ENCODE assay signal across 11 cellular contexts in genomic region chr7:44630791-44631457, GRCh38. TPM values are rescaled to one million over a fixed set of nuclear protein-coding genes. Genes with fewer than 3 reads are reported as not detected.
DNase-seq lines count a peak whose midpoint lies in the region; ATAC-seq, FAIRE-seq and TF ChIP-seq lines count a peak whose summit lies in the region.
"Had no signal": no experiment of that assay in that cellular context is flagged by ENCODE, and none has a peak within 500 bp of the region (broad histone marks: within the 10 kb centered on the region; RNA-seq: fewer than 3 reads in every experiment).

No MANE protein-coding gene starts in this region.

- H3K23me2 ChIP-seq in H9 (ENCODE audit: insufficient read length, low read depth, low read length, poor library complexity, severe bottlenecking): no peaks in the 10 kb centered on the region
- H3K23me2 ChIP-seq in H1 (ENCODE audit: low read depth, low read length): no peaks in the 10 kb centered on the region; the same call in 1 of the 2 replicates

- peak overlapping the region in 1 of 3 experiments; percentile 34; a peak in 2 of 7 replicates for H3K27ac Mint-ChIP-seq in H9

- no peak overlapping the region for H3K4me3 ChIP-seq in H1 (ENCODE audit: extremely low read depth in 1 of 4, insufficient read depth in 2 of 4, low read depth in 3 of 4, low read length in 4 of 4)
- no peak overlapping the region for H3K4me3 ChIP-seq in skeletal muscle tissue (ENCODE audit: low read length in 3 of 3)
- H3K4me3 ChIP-seq: GM23248 had no signal

- TF ChIP-seq CTCF in H9 (conservative IDR thresholded peaks at IDR 0.05) (no peak), H1 (IDR thresholded peaks at IDR 0.05; ENCODE audit: control extremely low read depth in 1 of 3, insufficient read depth in 1 of 3, low read depth in 1 of 3, low read length in 3 of 3) (no peak)

- H2BK120ac ChIP-seq in H9 (ENCODE audit: low read depth, low read length, poor library complexity, severe bottlenecking): no peak overlapping the region
- no peak overlapping the region for H2BK120ac ChIP-seq in H1 (replicated peaks; ENCODE audit: low read depth, low read length)

- DNase-seq in H9: no peak
- DNase-seq in RPMI8226: peak; percentile 42
- no peak for DNase-seq in H1 (ENCODE audit: low read depth in 1 of 2, low spot score in 2 of 2)
- DNase-seq in H54 (ENCODE audit: insufficient read length, low spot score): no peak
- DNase-seq: GM23248, NCI-H446, SK-N-SH had no signal

- H3K79me1 ChIP-seq in H9 (ENCODE audit: insufficient read depth, low read depth, low read length, poor library complexity, severe bottlenecking): no peaks in the 10 kb centered on the region
- H3K79me1 ChIP-seq in H1 (ENCODE audit: low read depth, low read length): peaks cover 12% of the 10 kb centered on the region

- H2BK20ac ChIP-seq in H9 (ENCODE audit: low read depth, low read length, poor library complexity, severe bottlenecking): no peak overlapping the region
- H2BK20ac ChIP-seq in H1 (ENCODE audit: low read length): no peak overlapping the region

- H2BK5ac ChIP-seq in H9 (ENCODE audit: insufficient read length, low read length): no peak overlapping the region
- no peak overlapping the region for H2BK5ac ChIP-seq in H1 (ENCODE audit: low read depth, low read length)

- H3K27me3 Mint-ChIP-seq in H9 (ENCODE audit: low read depth): no peaks in the 10 kb centered on the region

- no peaks in the 10 kb centered on the region for H3K9me3 ChIP-seq in H9 (ENCODE audit: control insufficient read depth, low read depth, low read length)
- no peaks in the 10 kb centered on the region for H3K9me3 ChIP-seq in H1 (ENCODE audit: insufficient read depth in 2 of 2, low read depth in 1 of 2, low read length in 1 of 2)
- H3K9me3 ChIP-seq in skeletal muscle tissue (ENCODE audit: control insufficient read depth in 3 of 3, low read length in 3 of 3): no peaks in the 10 kb centered on the region
- H3K9me3 ChIP-seq: SK-N-SH had no signal

- no peak for TF ChIP-seq EP300 in H1 (IDR thresholded peaks at IDR 0.05; ENCODE audit: borderline replicate concordance in 1 of 2, low read depth in 2 of 2, low read length in 2 of 2)

- H3K4me2 ChIP-seq in H9 (ENCODE audit: insufficient read depth, insufficient read length, low read length): no peak overlapping the region
- peak overlapping the region; percentile 4 to 52; a peak in 2 of 4 replicates for H3K4me2 ChIP-seq in H1 (ENCODE audit: insufficient read depth in 1 of 2, low read depth in 2 of 2, low read length in 2 of 2)
- H3K4me2 ChIP-seq: SK-N-SH had no signal

- H3K4ac ChIP-seq in H9 (ENCODE audit: low read depth, low read length) (no peak overlapping the region), H1 (replicated peaks; ENCODE audit: insufficient read length, low read depth, low read length) (no peak overlapping the region)

- no peak overlapping the region for H2BK12ac ChIP-seq in H9 (ENCODE audit: insufficient read length, low read depth, low read length)
- H2BK12ac ChIP-seq in H1 (ENCODE audit: low read depth, low read length): no peak overlapping the region

- H4K20me1 ChIP-seq in H9 (ENCODE audit: control insufficient read depth, insufficient read depth, insufficient read length): no peaks in the 10 kb centered on the region
- H4K20me1 ChIP-seq in H1 (replicated peaks in 1 of 2; ENCODE audit: control insufficient read depth in 1 of 2, insufficient read depth in 2 of 2, low read length in 2 of 2): peaks cover 3 to 9% of the 10 kb centered on the region in 2 experiments

- H3K9me3 Mint-ChIP-seq in H9: no peaks in the 10 kb centered on the region

- TF ChIP-seq POLR2A in H1 (IDR thresholded peaks at IDR 0.05; ENCODE audit: control extremely low read depth in 1 of 2, low read depth in 2 of 2, low read length in 2 of 2) (no peak), H54 (IDR thresholded peaks at IDR 0.05; ENCODE audit: low read depth, low read length) (no peak)

- no peak overlapping the region for H4K5ac ChIP-seq in H9 (ENCODE audit: insufficient read length, low read depth, low read length)
- H4K5ac ChIP-seq in H1 (ENCODE audit: insufficient read length, low read depth, low read length): no peak overlapping the region

- H3K27ac ChIP-seq in H9 (ENCODE audit: insufficient read length, low read depth, low read length) (no peak overlapping the region), H1 (ENCODE audit: low read depth, low read length) (no peak overlapping the region), skeletal muscle tissue (ENCODE audit: low read depth, low read length) (peak overlapping the region; percentile 61)
- H3K27ac ChIP-seq: GM23248 had no signal

- H3K4me3 Mint-ChIP-seq in H9: peak overlapping the region in 1 of 2 experiments; percentile 35; a peak in 2 of 5 replicates

- H3K36me3 Mint-ChIP-seq in H9 (ENCODE audit: insufficient read depth in 1 of 3, low read depth in 3 of 3): peaks cover 2 to 21% (median 9%) of the 10 kb centered on the region in 3 experiments; a peak in 6 of 7 replicates

- H3K56ac ChIP-seq in H9 (ENCODE audit: insufficient read length, low read depth, low read length): no peak overlapping the region
- no peak overlapping the region for H3K56ac ChIP-seq in H1 (replicated peaks; ENCODE audit: insufficient read length, low read depth, low read length)

- WGBS in H9 (ENCODE audit: extremely low coverage, insufficient read length, low lambda C conversion rate): no CpG with 5 or more reads among the region's 11 CpGs
- WGBS in H1 (ENCODE audit: extremely low coverage in 1 of 2, insufficient coverage in 1 of 2, insufficient read length in 1 of 2, insufficient replicate concordance in 2 of 2, low coverage in 1 of 2, low lambda C conversion rate in 2 of 2, missing lambda C conversion rate in 1 of 2), 2 experiments: 87% methylated on average over 11 of the region's 11 CpGs; no CpG with 5 or more reads in 1 of the 2 experiments

- no peak for FAIRE-seq in H1 (lab: Jason Lieb, UNC)
- FAIRE-seq in H54 (lab: Jason Lieb, UNC): no peak
- FAIRE-seq: colon had no signal

- H3K14ac ChIP-seq in H9 (ENCODE audit: insufficient read depth, low read length) (no peak overlapping the region), H1 (ENCODE audit: insufficient read length) (no peak overlapping the region)

- H2BK15ac ChIP-seq in H9 (ENCODE audit: low read depth, low read length) (no peak overlapping the region), H1 (ENCODE audit: low read length) (no peak overlapping the region)

- H3K9ac ChIP-seq in H9 (ENCODE audit: extremely low read depth, insufficient read length, low read length) (peak overlapping the region; percentile 20), H1 (replicated peaks in 1 of 4; ENCODE audit: extremely low read depth in 1 of 4, low read depth in 3 of 4, low read length in 3 of 4) (no peak overlapping the region), skeletal muscle tissue (ENCODE audit: low read depth in 1 of 3, low read length in 3 of 3) (no peak overlapping the region)
- H3K9ac ChIP-seq: GM23248, SK-N-SH had no signal

- no peak overlapping the region for H4K91ac ChIP-seq in H9 (ENCODE audit: insufficient read length, low read depth, low read length)
- H4K91ac ChIP-seq in H1 (replicated peaks; ENCODE audit: insufficient read length, low read length): no peak overlapping the region

- no peak overlapping the region for H2AFZ ChIP-seq in H9 (ENCODE audit: low read length)
- no peak overlapping the region for H2AFZ ChIP-seq in H1 (ENCODE audit: low read length)
- H2AFZ ChIP-seq: GM23248 had no signal

- no peak for TF ChIP-seq RAD21 in H1 (IDR thresholded peaks at IDR 0.05 in 1 of 2, conservative IDR thresholded peaks at IDR 0.05 in 1 of 2; ENCODE audit: low read depth in 2 of 2, low read length in 2 of 2)

- no peak overlapping the region for H4K8ac ChIP-seq in H9 (replicated peaks; ENCODE audit: insufficient read length, low read depth, low read length)
- 0 out of 2 replicates have a peak overlapping the region, but pooled peaks have one; percentile 54 for H4K8ac ChIP-seq in H1 (ENCODE audit: extremely low read depth, insufficient read depth, low read length)

- ATAC-seq in GM21381 (IDR thresholded peaks at IDR 0.05; ENCODE audit: unreplicated experiment) (no peak), HG03520 (IDR thresholded peaks at IDR 0.05; ENCODE audit: unreplicated experiment) (no peak)

- H3K27me3 ChIP-seq in H9 (ENCODE audit: insufficient read depth, low read length) (no peaks in the 10 kb centered on the region), H1 (replicated peaks in 1 of 4; ENCODE audit: control insufficient read depth in 3 of 4, extremely low read depth in 1 of 4, insufficient read depth in 3 of 4, low read length in 3 of 4) (no peaks in the 10 kb centered on the region), skeletal muscle tissue (ENCODE audit: control insufficient read depth in 3 of 3, insufficient read depth in 3 of 3, low read length in 3 of 3) (no peaks in the 10 kb centered on the region)

- no peak overlapping the region for H2AK5ac ChIP-seq in H9 (ENCODE audit: insufficient read length, low read length)
- no peak overlapping the region for H2AK5ac ChIP-seq in H1 (ENCODE audit: low read depth, low read length)

- no peak overlapping the region for H3T11ph ChIP-seq in H9 (ENCODE audit: low read length)

- H3K36me3 ChIP-seq in H1 (ENCODE audit: control insufficient read depth in 2 of 4, insufficient read depth in 4 of 4, low read length in 3 of 4) (peaks cover 0 to 11% (median 0%) of the 10 kb centered on the region in 4 experiments; a peak in 2 of 8 replicates), skeletal muscle tissue (ENCODE audit: control insufficient read depth in 3 of 3, insufficient read depth in 3 of 3, low read length in 3 of 3) (peaks cover 7 to 16% (median 9%) of the 10 kb centered on the region in 3 donors)

- CTCF ChIA-PET in H1 (lab: Charles Lee; ENCODE audit: partially characterized antibody): no interaction called here

- no peaks in the 10 kb centered on the region for H3K79me2 ChIP-seq in H9 (ENCODE audit: insufficient read depth, low read length)
- H3K79me2 ChIP-seq in H1 (ENCODE audit: control insufficient read depth in 1 of 2, insufficient read depth in 2 of 2, low read length in 2 of 2): peaks cover 4% of the 10 kb centered on the region in 2 experiments; a peak in 1 of 4 replicates

- H3K23ac ChIP-seq in H9 (ENCODE audit: insufficient read length, low read depth, low read length) (no peak overlapping the region), H1 (ENCODE audit: insufficient read length) (no peak overlapping the region)

- H3K18ac ChIP-seq in H9 (ENCODE audit: insufficient read length, low read depth, low read length): no peak overlapping the region
- no peak overlapping the region for H3K18ac ChIP-seq in H1 (ENCODE audit: extremely low read depth, low read length)

- H3K4me1 Mint-ChIP-seq in H9: peaks cover 34 to 42% of the 10 kb centered on the region in 2 experiments

- POLR2A ChIA-PET in H1 (lab: Charles Lee; ENCODE audit: partially characterized antibody): interaction anchor here (0.6 to 2.2 kb wide), 6 partner anchors 8 to 168 kb away, joined by 3 to 9 read pairs (median 4); no protein-coding TSS in a partner anchor

- H3K4me1 ChIP-seq in H9 (ENCODE audit: insufficient read depth, low read length) (peaks cover 2% of the 10 kb centered on the region; the same call in 1 of the 2 replicates), H1 (replicated peaks in 1 of 4; ENCODE audit: control insufficient read depth in 3 of 4, insufficient read depth in 4 of 4, low read length in 3 of 4) (peaks cover 3 to 14% (median 12%) of the 10 kb centered on the region in 4 experiments), skeletal muscle tissue (ENCODE audit: control insufficient read depth in 3 of 3, insufficient read depth in 3 of 3, low read length in 3 of 3) (peaks cover 54 to 77% (median 56%) of the 10 kb centered on the region in 3 donors)

RNA-seq across cellular contexts. Expression of gene OGDH, which starts 24.5 kb away (rescaled TPM):
- total RNA-seq in H9 (2021): 75.3 and 77.3 TPM in 2 replicates
- 89.1 and 91.6 TPM in 2 replicates for total RNA-seq in H1 (2021; fragmentation: NEBNext Ultra II Directional; extraction: Animal tissue kit (Norgen Biotek cat#: 25700))
- 71.6 and 108 TPM in 2 replicates for polyA plus RNA-seq in H1 (2011; rRNA removed)
- 60.6 TPM for polyA plus RNA-seq in H1 (2011; cell fraction: cytosol; rRNA removed)
- 125 TPM for polyA plus RNA-seq in H1 (2011; cell fraction: nucleus; rRNA removed)
- polyA plus RNA-seq in H1 (2012, experiment 1 of 2): 47.3 to 67.1 TPM (median 62.3 TPM) in 4 replicates
- 58.0 TPM for polyA plus RNA-seq in H1 (2012, experiment 2 of 2)
- polyA plus RNA-seq in H1 (2013, experiment 1 of 2): 38.5 TPM
- polyA plus RNA-seq in H1 (2013, experiment 2 of 2): 34.1 TPM
- 126 and 130 TPM in 2 replicates for polyA minus RNA-seq in H1 (2011; rRNA and poly(A)+ RNA removed)
- polyA minus RNA-seq in H1 (2011; cell fraction: cytosol; rRNA and poly(A)+ RNA removed): 53.8 TPM
- 46.3 TPM for polyA minus RNA-seq in H1 (2011; cell fraction: nucleus; rRNA and poly(A)+ RNA removed)
- total RNA-seq in skeletal muscle tissue: 70.5 TPM

RNA-seq across cellular contexts. Expression of gene TMED4, which starts 48.9 kb away (rescaled TPM):
- 60.3 and 62.4 TPM in 2 replicates for total RNA-seq in H9 (2021)
- total RNA-seq in H1 (2021; fragmentation: NEBNext Ultra II Directional; extraction: Animal tissue kit (Norgen Biotek cat#: 25700)): 41.1 and 44.9 TPM in 2 replicates
- polyA plus RNA-seq in H1 (2011; rRNA removed): 76.7 and 91.9 TPM in 2 replicates
- 72.2 TPM for polyA plus RNA-seq in H1 (2011; cell fraction: cytosol; rRNA removed)
- polyA plus RNA-seq in H1 (2011; cell fraction: nucleus; rRNA removed): 68.9 TPM
- polyA plus RNA-seq in H1 (2012, experiment 1 of 2): 39.2 to 48.0 TPM (median 42.1 TPM) in 4 replicates
- 39.9 TPM for polyA plus RNA-seq in H1 (2012, experiment 2 of 2)
- polyA plus RNA-seq in H1 (2013, experiment 1 of 2): 40.7 TPM
- 46.2 TPM for polyA plus RNA-seq in H1 (2013, experiment 2 of 2)
- polyA minus RNA-seq in H1 (2011; rRNA and poly(A)+ RNA removed): 38.6 and 54.2 TPM in 2 replicates
- 47.6 TPM for polyA minus RNA-seq in H1 (2011; cell fraction: cytosol; rRNA and poly(A)+ RNA removed)
- polyA minus RNA-seq in H1 (2011; cell fraction: nucleus; rRNA and poly(A)+ RNA removed): 39.0 TPM
- total RNA-seq in skeletal muscle tissue: 107 TPM

RNA-seq across cellular contexts. Expression of gene DDX56, which starts 57.2 kb away (rescaled TPM):
- 113 and 120 TPM in 2 replicates for total RNA-seq in H9 (2021)
- total RNA-seq in H1 (2021; fragmentation: NEBNext Ultra II Directional; extraction: Animal tissue kit (Norgen Biotek cat#: 25700)): 55.4 and 56.9 TPM in 2 replicates
- polyA plus RNA-seq in H1 (2011; rRNA removed): 81.6 and 82.0 TPM in 2 replicates
- 79.6 TPM for polyA plus RNA-seq in H1 (2011; cell fraction: cytosol; rRNA removed)
- polyA plus RNA-seq in H1 (2011; cell fraction: nucleus; rRNA removed): 179 TPM
- 73.0 to 92.1 TPM (median 90.5 TPM) in 4 replicates for polyA plus RNA-seq in H1 (2012, experiment 1 of 2)
- polyA plus RNA-seq in H1 (2012, experiment 2 of 2): 88.4 TPM
- 59.0 TPM for polyA plus RNA-seq in H1 (2013, experiment 1 of 2)
- 54.2 TPM for polyA plus RNA-seq in H1 (2013, experiment 2 of 2)
- polyA minus RNA-seq in H1 (2011; rRNA and poly(A)+ RNA removed): 82.6 and 86.4 TPM in 2 replicates
- polyA minus RNA-seq in H1 (2011; cell fraction: cytosol; rRNA and poly(A)+ RNA removed): 34.8 TPM
- 64.0 TPM for polyA minus RNA-seq in H1 (2011; cell fraction: nucleus; rRNA and poly(A)+ RNA removed)
- 49.1 TPM for total RNA-seq in skeletal muscle tissue
